23 cellular contexts compared by ENCODE assay signal in genomic region chr6:157630463-157631080, GRCh38.
"Had no signal": no experiment of that assay in that cellular context is flagged by ENCODE, and none has a peak within 500 bp of the region (broad histone marks: within the 10 kb centered on the region; RNA-seq: fewer than 3 reads in every experiment).

No MANE protein-coding gene starts in this region.

- FAIRE-seq: frontal cortex had no signal

- H3K27me3 ChIP-seq: body of pancreas, colonic mucosa, upper lobe of left lung had no signal

- DNase-seq: activated CD4-positive, alpha-beta T cell treated with anti-CD3 and anti-CD28 coated beads for 1 hour; activated CD4-positive, alpha-beta T cell treated with anti-CD3 and anti-CD28 coated beads, Interleukin-2, amount 50 U/mL, for 4 hours; activated naive CD4-positive, alpha-beta T cell treated with Interleukin-2 at 50 U/mL for 16 hours; activated naive CD8-positive, alpha-beta T cell treated with anti-CD3 and anti-CD28 coated beads, Interleukin-2, amount 10 ng/mL, durations not matched to agents 7 days and 5 days; activated T-cell treated with anti-CD3 and anti-CD28 coated beads for 4 hours; body of pancreas; central memory CD4-positive, alpha-beta T cell; colonic mucosa; hypothalamus; midbrain; nucleus accumbens; posterior cingulate gyrus; stimulated activated CD4-positive, alpha-beta T cell treated with anti-CD3 and anti-CD28 coated beads, Interleukin-4, amount 100 ng/mL, for 1 hour; upper lobe of left lung had no signal

- ATAC-seq: body of pancreas, left lobe of liver had no signal

- H3K4me1 ChIP-seq: body of pancreas, colonic mucosa had no signal

- H3K4me3 ChIP-seq: body of pancreas, colonic mucosa, lung, skin epidermis, thoracic aorta, upper lobe of left lung had no signal

- H3K27ac Mint-ChIP-seq: activated naive CD8-positive, alpha-beta T cell treated with anti-CD3 and anti-CD28 coated beads, Interleukin-2, amount 10 ng/mL, durations not matched to agents 7 days and 5 days; activated T-helper 1 cell treated with anti-CD3 and anti-CD28 coated beads, Interleukin-12 subunit alpha, Interleukin-12 subunit beta, Interleukin-2, Interleukin-4 antibody, amounts not matched to agents 30 ng/mL and 10 ng/mL and 1 ng/mL, durations not matched to agents 14 hours and 24 hours and 36 hours; nephron; T-helper 1 cell treated with Interleukin-12 subunit alpha and Interleukin-12 subunit beta and Interleukin-4 antibody, amounts not matched to agents 30 μg/mL and 1 μg/mL, for 36 hours had no signal

- H3K27me3 Mint-ChIP-seq: activated naive CD8-positive, alpha-beta T cell treated with anti-CD3 and anti-CD28 coated beads, Interleukin-2, amount 10 ng/mL, durations not matched to agents 7 days and 5 days had no signal

- H3K36me3 ChIP-seq: colonic mucosa had no signal

- H3K27ac ChIP-seq: body of pancreas, colonic mucosa, skin epidermis, thoracic aorta, upper lobe of left lung, VCaP had no signal

- H3K9me3 Mint-ChIP-seq: activated naive CD8-positive, alpha-beta T cell treated with anti-CD3 and anti-CD28 coated beads, Interleukin-2, amount 10 ng/mL, durations not matched to agents 7 days and 5 days; activated T-helper 1 cell treated with anti-CD3 and anti-CD28 coated beads, Interleukin-12 subunit alpha, Interleukin-12 subunit beta, Interleukin-2, Interleukin-4 antibody, amounts not matched to agents 30 ng/mL and 10 ng/mL and 1 ng/mL, durations not matched to agents 14 hours and 24 hours and 36 hours; nephron; T-helper 1 cell treated with Interleukin-12 subunit alpha and Interleukin-12 subunit beta and Interleukin-4 antibody, amounts not matched to agents 30 μg/mL and 1 μg/mL, for 36 hours had no signal

- H3K4me3 Mint-ChIP-seq: activated naive CD8-positive, alpha-beta T cell treated with anti-CD3 and anti-CD28 coated beads, Interleukin-2, amount 10 ng/mL, durations not matched to agents 7 days and 5 days; activated T-helper 1 cell treated with anti-CD3 and anti-CD28 coated beads, Interleukin-12 subunit alpha, Interleukin-12 subunit beta, Interleukin-2, Interleukin-4 antibody, amounts not matched to agents 30 ng/mL and 10 ng/mL and 1 ng/mL, durations not matched to agents 14 hours and 24 hours and 36 hours; nephron; T-helper 1 cell treated with Interleukin-12 subunit alpha and Interleukin-12 subunit beta and Interleukin-4 antibody, amounts not matched to agents 30 μg/mL and 1 μg/mL, for 36 hours had no signal

- H3K9me3 ChIP-seq: body of pancreas, colonic mucosa, thoracic aorta, upper lobe of left lung had no signal

- H3K36me3 Mint-ChIP-seq: activated naive CD8-positive, alpha-beta T cell treated with anti-CD3 and anti-CD28 coated beads, Interleukin-2, amount 10 ng/mL, durations not matched to agents 7 days and 5 days had no signal
